ENCODE assay signal across 8 cellular contexts in genomic region chr6:50602191-50602810, GRCh38.
DNase-seq lines count a peak whose midpoint lies in the region; TF ChIP-seq lines count a peak whose summit lies in the region.

No MANE protein-coding gene starts in this region.

- in situ Hi-C loops in mammary epithelial cell (cut with MboI; ENCODE audit: low sequenced_read_pairs in 2 of 2): loop anchor here in 1 of 2 donors (10.0 kb wide), 1 partner anchor 338 kb away; no protein-coding TSS in a partner anchor

- H3K4me1 ChIP-seq in mammary epithelial cell (ENCODE audit: insufficient read depth, low read length): no peaks in the 10 kb centered on the region

- peak; percentile 77 for TF ChIP-seq CTCF in AG04450 (IDR thresholded peaks at IDR 0.05; ENCODE audit: low read depth, low read length)
- TF ChIP-seq CTCF in GM12872 (IDR thresholded peaks at IDR 0.05; ENCODE audit: insufficient read depth, low read depth, low read length): peak; percentile 45
- TF ChIP-seq CTCF in mammary epithelial cell (conservative IDR thresholded peaks at IDR 0.05 in 1 of 2, IDR thresholded peaks at IDR 0.05 in 1 of 2; ENCODE audit: extremely low read depth in 1 of 2, insufficient read depth in 1 of 2, low read depth in 1 of 2, low read length in 2 of 2): peak; percentile 74 to 76

- DNase-seq in AG04450 (ENCODE audit: low read depth, low spot score): no peak
- DNase-seq in NCI-H226: peak; percentile 2
- peak; percentile 11 for DNase-seq in mammary epithelial cell
- peak; percentile 14 for DNase-seq in middle frontal gyrus (ENCODE audit: extremely low spot score, low spot score)
- DNase-seq in UCSD-AML1 (lab: John Stamatoyannopoulos, UW; ENCODE audit: unreplicated experiment): no peak
- no peak for DNase-seq in islet precursor cell
- DNase-seq in GDM1 (lab: John Stamatoyannopoulos, UW): no peak

- CTCF ChIA-PET in AG04450 (lab: Charles Lee): interaction anchor here (0.6 to 4.2 kb wide), 9 partner anchors 11 to 474 kb away, joined by 3 to 36 read pairs (median 3); no protein-coding TSS in a partner anchor
- CTCF ChIA-PET in mammary epithelial cell (lab: Charles Lee; ENCODE audit: low non-redundant PET): no interaction called here

- POLR2A ChIA-PET in AG04450 (lab: Yijun Ruan, JAX): no interaction called here

- no peak overlapping the region for H3K4me2 ChIP-seq in mammary epithelial cell (ENCODE audit: insufficient read depth, low read depth, low read length)

- H3K27me3 ChIP-seq in AG04450 (ENCODE audit: control insufficient read depth, insufficient read depth, low read length) (no peaks in the 10 kb centered on the region), mammary epithelial cell (ENCODE audit: insufficient read depth, low read length) (no peaks in the 10 kb centered on the region)

- H3K9me3 ChIP-seq in AG04450 (ENCODE audit: control insufficient read depth, insufficient read depth, low read length) (no peaks in the 10 kb centered on the region), mammary epithelial cell (replicated peaks; ENCODE audit: insufficient read depth, low read length) (no peaks in the 10 kb centered on the region)

- no peaks in the 10 kb centered on the region for H3K79me2 ChIP-seq in mammary epithelial cell (ENCODE audit: insufficient read depth, low read length)

- no TSS peak for BruUV-seq in mammary epithelial cell (replicated peaks; lab: Mats Ljungman, UMichigan)

- dilution Hi-C loops in mammary epithelial cell (cut with HindIII; ENCODE audit: low sequenced_read_pairs): no loop called here

- H3K36me3 ChIP-seq in mammary epithelial cell (ENCODE audit: insufficient read depth, low read length): no peaks in the 10 kb centered on the region

- no peak overlapping the region for H3K9ac ChIP-seq in mammary epithelial cell (ENCODE audit: insufficient read depth, low read length)

- H2AFZ ChIP-seq in mammary epithelial cell (ENCODE audit: low read depth, low read length): no peak overlapping the region

- no peak overlapping the region for H3K27ac ChIP-seq in AG04450 (ENCODE audit: low read depth, low read length)
- H3K27ac ChIP-seq in mammary epithelial cell (ENCODE audit: insufficient read depth, low read depth, low read length): no peak overlapping the region

- H4K20me1 ChIP-seq in mammary epithelial cell (ENCODE audit: insufficient read depth, low read length): no peaks in the 10 kb centered on the region

- no peak overlapping the region for H3K4me3 ChIP-seq in AG04450 (ENCODE audit: low read depth, low read length)
- no peak overlapping the region for H3K4me3 ChIP-seq in mammary epithelial cell (replicated peaks in 1 of 3; ENCODE audit: insufficient read depth in 1 of 3, low read depth in 2 of 3, low read length in 3 of 3)

- WGBS in mammary epithelial cell (ENCODE audit: low coverage, missing lambda C conversion rate): 29% methylated on average over 4 of the region's 4 CpGs

- intact Hi-C loops in mammary epithelial cell (cut with micrococcal nuclease): loop anchor here (1.0 kb wide), 2 partner anchors 337 to 473 kb away; no protein-coding TSS in a partner anchor

Comparison
In these comparisons a context has a peak if more than half of its experiments do, and no peak if none do; other contexts are left out.
1. DNase-seq: peak in NCI-H226 (single experiment), mammary epithelial cell (single experiment) and middle frontal gyrus (single experiment); none in AG04450 (single experiment), UCSD-AML1 (single experiment), islet precursor cell (single experiment) and GDM1 (single experiment).
2. Peak in every context shown above with its lines, with median percentiles within 50 percentile points of each other: CTCF ChIP-seq.